8 cellular contexts compared by ENCODE assay signal in the genomic region with DNA sequence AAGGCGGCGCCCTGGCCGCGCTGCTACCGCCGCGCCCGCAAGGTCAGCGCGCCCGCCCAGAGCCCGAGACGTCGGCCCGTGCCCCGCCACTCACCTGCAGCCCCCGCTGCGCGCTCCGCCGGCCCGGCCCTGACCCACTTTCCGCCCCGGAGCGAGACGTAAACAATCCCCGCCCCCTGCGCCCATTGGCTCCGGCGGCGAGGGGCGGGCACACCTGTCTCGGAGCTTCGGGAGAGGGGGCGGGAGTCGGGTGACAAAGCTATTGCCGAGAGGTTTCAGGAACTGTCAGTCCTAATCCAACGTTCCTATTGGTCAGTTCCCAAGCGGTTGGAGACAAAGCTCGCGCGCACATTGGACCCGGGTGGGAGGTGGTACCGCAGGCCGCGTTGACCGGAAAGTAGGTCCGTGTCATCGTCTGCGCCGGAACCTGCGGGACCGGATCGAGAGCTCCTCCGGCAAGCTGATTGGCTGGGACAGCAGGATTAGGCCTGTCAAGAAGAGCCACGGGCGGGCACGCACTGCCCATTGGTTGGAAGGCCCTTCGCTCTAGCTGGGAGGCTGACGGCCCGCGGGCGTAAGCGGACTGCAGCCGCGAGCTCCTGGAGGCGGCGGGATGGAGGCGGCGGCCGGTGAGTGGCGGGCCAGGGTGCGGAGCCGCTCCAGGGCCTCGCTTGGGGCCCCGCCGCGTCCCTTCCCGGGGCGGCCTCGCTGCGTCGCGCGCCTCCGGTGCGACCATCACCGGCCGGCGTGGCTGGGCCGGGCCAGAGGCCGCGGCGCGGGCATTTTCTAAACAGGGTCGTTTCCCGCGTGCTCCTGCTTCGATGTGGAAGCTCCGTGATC. TPM values are rescaled to one million over a fixed set of nuclear protein-coding genes. Genes with fewer than 3 reads are reported as not detected.
DNase-seq lines count a peak whose midpoint lies in the region; ATAC-seq lines count a peak whose summit lies in the region.

A gene with protein sequence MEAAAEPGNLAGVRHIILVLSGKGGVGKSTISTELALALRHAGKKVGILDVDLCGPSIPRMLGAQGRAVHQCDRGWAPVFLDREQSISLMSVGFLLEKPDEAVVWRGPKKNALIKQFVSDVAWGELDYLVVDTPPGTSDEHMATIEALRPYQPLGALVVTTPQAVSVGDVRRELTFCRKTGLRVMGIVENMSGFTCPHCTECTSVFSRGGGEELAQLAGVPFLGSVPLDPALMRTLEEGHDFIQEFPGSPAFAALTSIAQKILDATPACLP (plus strand): TSS at position 553 of the 840 bp plus-strand sequence. CDS start 61 bp downstream, at position 614.
A gene (minus strand): TSS at position 164 of the 840 bp plus-strand sequence. CDS start 1,088 bp downstream, outside the sequence.

- intact Hi-C loops in left colon (cut with DNase I, micrococcal nuclease) = no loop called here

- peak within 1 kb of the TSS; percentile 83 to 95 (median 89) for H3K9ac ChIP-seq in BLaER1 treated with 17β-estradiol and CSF1 and Interleukin-3, amounts not matched to agents 10 nM and 100 nM

- peaks cover 21 to 40% (median 23%) of the 10 kb centered on the region in 10 experiments for H3K4me1 ChIP-seq in BLaER1 treated with 17β-estradiol and CSF1 and Interleukin-3, amounts not matched to agents 10 nM and 100 nM

- no peaks in the 10 kb centered on the region for H3K27me3 ChIP-seq in BLaER1 treated with 17β-estradiol and CSF1 and Interleukin-3, amounts not matched to agents 10 nM and 100 nM

- DNase-seq in NCI-H748 (lab: John Stamatoyannopoulos, UW; ENCODE audit: unreplicated experiment) (peak; percentile 99), cortex of kidney (lab: John Stamatoyannopoulos, UW) (peak; percentile 100), left colon (peak; percentile 99 to 100)
- DNase-seq in activated CD4-positive, alpha-beta T cell treated with anti-CD3 and anti-CD28 coated beads, Interleukin-2, amount 50 U/mL, for 1 hour = peak; percentile 97
- DNase-seq in stimulated activated CD4-positive, alpha-beta T cell treated with anti-CD3 and anti-CD28 coated beads, Interleukin-1b, Interleukin-23, amount 100 ng/mL, for 48 hours = peak; percentile 100

- H3K36me3 ChIP-seq in BLaER1 treated with 17β-estradiol and CSF1 and Interleukin-3, amounts not matched to agents 10 nM and 100 nM = peaks cover 51 to 71% (median 57%) of the 10 kb centered on the region in 11 experiments

- peak within 1 kb of the TSS; percentile 78 to 99 (median 88) for H3K4me3 ChIP-seq in BLaER1 treated with 17β-estradiol and CSF1 and Interleukin-3, amounts not matched to agents 10 nM and 100 nM

- ATAC-seq in GM19351 (IDR thresholded peaks at IDR 0.05; ENCODE audit: unreplicated experiment) (peak; percentile 85), HG03521 (IDR thresholded peaks at IDR 0.05; ENCODE audit: unreplicated experiment) (peak; percentile 87), left colon (peak; percentile 83)

- H4K20me1 ChIP-seq in BLaER1 treated with 17β-estradiol and CSF1 and Interleukin-3, amounts not matched to agents 10 nM and 100 nM = peaks cover 61 to 91% (median 86%) of the 10 kb centered on the region in 11 experiments

- peak within 1 kb of the TSS; percentile 54 to 91 (median 83); a peak in 21 of 22 replicates for H3K27ac ChIP-seq in BLaER1 treated with 17β-estradiol and CSF1 and Interleukin-3, amounts not matched to agents 10 nM and 100 nM

- H3K4me2 ChIP-seq in BLaER1 treated with 17β-estradiol and CSF1 and Interleukin-3, amounts not matched to agents 10 nM and 100 nM = peak within 1 kb of the TSS; percentile 83 to 99 (median 96)

- H3K9me3 ChIP-seq in BLaER1 treated with 17β-estradiol and CSF1 and Interleukin-3, amounts not matched to agents 10 nM and 100 nM (replicated peaks in 1 of 11) = no peaks in the 10 kb centered on the region

RNA-seq across cellular contexts. Expression of the first gene that starts in this region (rescaled TPM):
- total RNA-seq in left colon = 10 to 100 TPM; 29.4 to 34.4 TPM

RNA-seq across cellular contexts. Expression of the second gene that starts in this region (rescaled TPM):
- 10 to 100 TPM; 37.9 to 49.1 TPM for total RNA-seq in left colon

Comparison
In these comparisons a context has a peak if more than half of its experiments do, and no peak if none do; other contexts are left out.
1. Peak in every context shown above with its lines: DNase-seq, ATAC-seq, H3K4me3 ChIP-seq and H3K27ac ChIP-seq.